Comparison of ENCODE assay signal across 12 cellular contexts in genomic region chr7:104980440-104980839, GRCh38.
DNase-seq lines count a peak whose midpoint lies in the region; ATAC-seq and TF ChIP-seq lines count a peak whose summit lies in the region.
"Had no signal": no experiment of that assay in that cellular context is flagged by ENCODE, and none has a peak within 500 bp of the region (broad histone marks: within the 10 kb centered on the region; RNA-seq: fewer than 3 reads in every experiment).

No MANE protein-coding gene starts in this region.

- H3K27me3 Mint-ChIP-seq in dendritic cell treated with granulocyte-macrophage colony-stimulating factor and Interleukin-4, amounts not matched to agents 40 ng/mL and 50 ng/mL, for 4 days, result no peaks in the 10 kb centered on the region
- no peaks in the 10 kb centered on the region for H3K27me3 Mint-ChIP-seq in nephron (ENCODE audit: low read depth)
- H3K27me3 Mint-ChIP-seq: activated naive CD8-positive, alpha-beta T cell treated with anti-CD3 and anti-CD28 coated beads, Interleukin-2, amount 10 ng/mL, durations not matched to agents 7 days and 5 days had no signal

- peaks cover 4 to 43% (median 28%) of the 10 kb centered on the region in 11 experiments; a peak in 18 of 22 replicates for H3K36me3 ChIP-seq in BLaER1 treated with 17β-estradiol and CSF1 and Interleukin-3, amounts not matched to agents 10 nM and 100 nM
- no peaks in the 10 kb centered on the region for H3K36me3 ChIP-seq in KMS-11 (ENCODE audit: insufficient read depth)

- peaks cover 13% of the 10 kb centered on the region for H3K36me3 Mint-ChIP-seq in dendritic cell treated with granulocyte-macrophage colony-stimulating factor and Interleukin-4, amounts not matched to agents 40 ng/mL and 50 ng/mL, for 4 days (ENCODE audit: low read depth)
- no peaks in the 10 kb centered on the region for H3K36me3 Mint-ChIP-seq in nephron (ENCODE audit: low read depth)
- H3K36me3 Mint-ChIP-seq: activated naive CD8-positive, alpha-beta T cell treated with anti-CD3 and anti-CD28 coated beads, Interleukin-2, amount 10 ng/mL, durations not matched to agents 7 days and 5 days had no signal

- H3K4me1 Mint-ChIP-seq in dendritic cell treated with granulocyte-macrophage colony-stimulating factor and Interleukin-4, amounts not matched to agents 40 ng/mL and 50 ng/mL, for 4 days (ENCODE audit: low read depth), result peaks cover 59% of the 10 kb centered on the region
- peaks cover 89% of the 10 kb centered on the region for H3K4me1 Mint-ChIP-seq in nephron

- H3K9ac ChIP-seq in BLaER1 treated with 17β-estradiol and CSF1 and Interleukin-3, amounts not matched to agents 10 nM and 100 nM, result peak overlapping the region in 5 of 11 experiments; percentile 23 to 57 (median 40); a peak in 3 of 22 replicates
- H3K9ac ChIP-seq in KMS-11, result no peak overlapping the region

- peak overlapping the region in 9 of 11 experiments; percentile 60 to 97 (median 72); a peak in 17 of 22 replicates for H3K4me2 ChIP-seq in BLaER1 treated with 17β-estradiol and CSF1 and Interleukin-3, amounts not matched to agents 10 nM and 100 nM
- H3K4me2 ChIP-seq in KMS-11, result no peak overlapping the region; the same call in 1 of the 2 replicates

- H3K27me3 ChIP-seq in BLaER1 treated with 17β-estradiol and CSF1 and Interleukin-3, amounts not matched to agents 10 nM and 100 nM, result no peaks in the 10 kb centered on the region
- no peaks in the 10 kb centered on the region for H3K27me3 ChIP-seq in KMS-11 (ENCODE audit: insufficient read depth, low read depth)

- H3K9me3 ChIP-seq in BLaER1 treated with 17β-estradiol and CSF1 and Interleukin-3, amounts not matched to agents 10 nM and 100 nM (replicated peaks in 1 of 11), result no peaks in the 10 kb centered on the region

- peaks cover 0 to 33% (median 6%) of the 10 kb centered on the region in 11 experiments; a peak in 8 of 22 replicates for H4K20me1 ChIP-seq in BLaER1 treated with 17β-estradiol and CSF1 and Interleukin-3, amounts not matched to agents 10 nM and 100 nM
- H4K20me1 ChIP-seq in KMS-11 (ENCODE audit: insufficient read depth), result no peaks in the 10 kb centered on the region

- intact Hi-C loops in dendritic cell treated with granulocyte-macrophage colony-stimulating factor and Interleukin-4, amounts not matched to agents 40 ng/mL and 50 ng/mL, for 4 days (cut with micrococcal nuclease), result loop anchor here (2.0 to 5.0 kb wide), 4 partner anchors 20 to 98 kb away; no protein-coding TSS in a partner anchor

- H3K4me3 ChIP-seq in BLaER1 treated with 17β-estradiol and CSF1 and Interleukin-3, amounts not matched to agents 10 nM and 100 nM, result no peak overlapping the region
- no peak overlapping the region for H3K4me3 ChIP-seq in KMS-11 (IDR thresholded peaks at IDR 0.05; ENCODE audit: insufficient read depth, low read depth, low read length)

- peak overlapping the region; percentile 80 for H3K27ac Mint-ChIP-seq in dendritic cell treated with granulocyte-macrophage colony-stimulating factor and Interleukin-4, amounts not matched to agents 40 ng/mL and 50 ng/mL, for 4 days
- H3K27ac Mint-ChIP-seq in nephron, result peak overlapping the region; percentile 33 to 91 (median 72)
- H3K27ac Mint-ChIP-seq: activated naive CD8-positive, alpha-beta T cell treated with anti-CD3 and anti-CD28 coated beads, Interleukin-2, amount 10 ng/mL, durations not matched to agents 7 days and 5 days had no signal

- H2AFZ ChIP-seq in KMS-11 (ENCODE audit: low read depth), result no peak overlapping the region

- peaks cover 79 to 95% (median 90%) of the 10 kb centered on the region in 10 experiments for H3K4me1 ChIP-seq in BLaER1 treated with 17β-estradiol and CSF1 and Interleukin-3, amounts not matched to agents 10 nM and 100 nM
- H3K4me1 ChIP-seq in KMS-11 (ENCODE audit: low read depth, poor library complexity, severe bottlenecking), result peaks cover 84% of the 10 kb centered on the region

- H3K9me3 Mint-ChIP-seq in dendritic cell treated with granulocyte-macrophage colony-stimulating factor and Interleukin-4, amounts not matched to agents 40 ng/mL and 50 ng/mL, for 4 days, result no peaks in the 10 kb centered on the region
- no peaks in the 10 kb centered on the region for H3K9me3 Mint-ChIP-seq in nephron
- H3K9me3 Mint-ChIP-seq: activated naive CD8-positive, alpha-beta T cell treated with anti-CD3 and anti-CD28 coated beads, Interleukin-2, amount 10 ng/mL, durations not matched to agents 7 days and 5 days had no signal

- TF ChIP-seq CTCF in KMS-11 (conservative IDR thresholded peaks at IDR 0.05; ENCODE audit: low read depth, low read length) (no peak), nephron (IDR thresholded peaks at IDR 0.05; ENCODE audit: unreplicated experiment in 3 of 3) (no peak)

- ATAC-seq in GM21619 (IDR thresholded peaks at IDR 0.05; ENCODE audit: unreplicated experiment) (no peak), HG02884 (IDR thresholded peaks at IDR 0.05; ENCODE audit: unreplicated experiment) (no peak)
- ATAC-seq: SK-N-SH treated with all-trans-retinoic acid at 6 μM for 48 hours had no signal

- H3K79me2 ChIP-seq in KMS-11 (ENCODE audit: insufficient read depth, low read depth), result peaks cover 35% of the 10 kb centered on the region; the same call in 1 of the 2 replicates

- no peak overlapping the region for H3K4me3 Mint-ChIP-seq in dendritic cell treated with granulocyte-macrophage colony-stimulating factor and Interleukin-4, amounts not matched to agents 40 ng/mL and 50 ng/mL, for 4 days
- no peak overlapping the region for H3K4me3 Mint-ChIP-seq in nephron
- H3K4me3 Mint-ChIP-seq: activated naive CD8-positive, alpha-beta T cell treated with anti-CD3 and anti-CD28 coated beads, Interleukin-2, amount 10 ng/mL, durations not matched to agents 7 days and 5 days had no signal

- DNase-seq in NCI-H187 (lab: John Stamatoyannopoulos, UW), result no peak
- DNase-seq in NCI-H2107 (lab: John Stamatoyannopoulos, UW), result no peak
- DNase-seq: activated CD4-positive, alpha-beta T cell treated with anti-CD3 and anti-CD28 coated beads, Interleukin-2, amount 50 U/mL, for 1 hour; activated naive CD8-positive, alpha-beta T cell treated with anti-CD3 and anti-CD28 coated beads, Interleukin-2, amount 10 ng/mL, durations not matched to agents 7 days and 5 days; effector memory CD4-positive, alpha-beta T cell had no signal

- peak overlapping the region in 9 of 11 experiments; percentile 46 to 98 (median 62); a peak in 11 of 22 replicates for H3K27ac ChIP-seq in BLaER1 treated with 17β-estradiol and CSF1 and Interleukin-3, amounts not matched to agents 10 nM and 100 nM
- peak overlapping the region; percentile 95; the same call in 1 of the 2 replicates for H3K27ac ChIP-seq in KMS-11
